In genomic region chr14:67513631-67514108, GRCh38 we compare ENCODE assay signal across 9 cellular contexts. TPM values are rescaled to one million over a fixed set of nuclear protein-coding genes. Genes with fewer than 3 reads are reported as not detected.
DNase-seq lines count a peak whose midpoint lies in the region; ATAC-seq and TF ChIP-seq lines count a peak whose summit lies in the region.
"Had no signal": no experiment of that assay in that cellular context is flagged by ENCODE, and none has a peak within 500 bp of the region (broad histone marks: within the 10 kb centered on the region; RNA-seq: fewer than 3 reads in every experiment).

No MANE protein-coding gene starts in this region.

- H3K79me2 ChIP-seq in OCI-LY3 (ENCODE audit: low read length), result no peaks in the 10 kb centered on the region

- H4K20me1 ChIP-seq in OCI-LY3 (ENCODE audit: insufficient read depth, low read length), result no peaks in the 10 kb centered on the region

- H3K9me3 ChIP-seq in OCI-LY3 (ENCODE audit: insufficient read depth, low read length), result no peaks in the 10 kb centered on the region
- H3K9me3 ChIP-seq in sigmoid colon, result no peaks in the 10 kb centered on the region

- peak; percentile 59 for ATAC-seq in GM19395 (IDR thresholded peaks at IDR 0.05; ENCODE audit: unreplicated experiment)
- ATAC-seq in HG02840 (IDR thresholded peaks at IDR 0.05; ENCODE audit: low FRiP score, unreplicated experiment), result no peak

- 0 out of 2 replicates have a peak overlapping the region, but pooled peaks have one; percentile 95 for H3K4me2 ChIP-seq in OCI-LY3 (ENCODE audit: low read length)

- H3K36me3 ChIP-seq in OCI-LY3 (replicated peaks; ENCODE audit: low read depth, low read length), result no peaks in the 10 kb centered on the region
- no peaks in the 10 kb centered on the region for H3K36me3 ChIP-seq in sigmoid colon

- no peak overlapping the region for H3K27ac ChIP-seq in OCI-LY3 (ENCODE audit: low read length)
- H3K27ac ChIP-seq in sigmoid colon, result peak overlapping the region; percentile 70 to 78 (median 76)

- 66 to 89% methylated on average over 1 of the region's 1 CpG for WGBS in sigmoid colon, 2 donors

- H3K4me1 ChIP-seq in OCI-LY3 (ENCODE audit: low read length) (peaks cover 33% of the 10 kb centered on the region), sigmoid colon (peaks cover 0 to 24% (median 18%) of the 10 kb centered on the region in 4 donors)

- H2AFZ ChIP-seq in OCI-LY3 (ENCODE audit: low read depth, low read length), result no peak overlapping the region

- intact Hi-C loops in sigmoid colon (cut with DNase I), result loop anchor here (5.0 to 10.0 kb wide), 2 partner anchors 86 to 191 kb away; partner anchors contain the start of gene RDH12

- TF ChIP-seq EP300 in sigmoid colon (IDR thresholded peaks at IDR 0.05), result no peak

- H3K27me3 ChIP-seq in OCI-LY3 (ENCODE audit: low read depth, low read length) (peaks cover 77% of the 10 kb centered on the region), sigmoid colon (no peaks in the 10 kb centered on the region)

- TF ChIP-seq CTCF in OCI-LY3 (IDR thresholded peaks at IDR 0.05; ENCODE audit: low read depth, low read length) (no peak), epithelial cell of proximal tubule (conservative IDR thresholded peaks at IDR 0.05; ENCODE audit: low read depth, low read length) (no peak), sigmoid colon (IDR thresholded peaks at IDR 0.05) (no peak)

- no peak overlapping the region for H3K4me3 ChIP-seq in OCI-LY3 (ENCODE audit: low read length)
- peak overlapping the region; percentile 73 for H3K4me3 ChIP-seq in epithelial cell of proximal tubule (ENCODE audit: low read depth, low read length)
- no peak overlapping the region for H3K4me3 ChIP-seq in sigmoid colon

- H3K9ac ChIP-seq in OCI-LY3 (ENCODE audit: low read length), result no peak overlapping the region

- DNase-seq in epithelial cell of proximal tubule (ENCODE audit: low read depth) (no peak), sigmoid colon (no peak), occipital lobe (lab: John Stamatoyannopoulos, UW) (no peak), T1000 (lab: John Stamatoyannopoulos, UW) (no peak)
- DNase-seq in NK-92 treated with Interleukin-12 subunit alpha and Interleukin-12 subunit beta, amount 100 ng/mL, for 24 hours (lab: John Stamatoyannopoulos, UW), result no peak
- DNase-seq: dermis blood vessel endothelial cell had no signal

- TF ChIP-seq POLR2A in sigmoid colon (IDR thresholded peaks at IDR 0.05), result no peak

RNA-seq across cellular contexts. Expression of gene PLEKHH1, which starts 19.4 kb away (rescaled TPM):
- total RNA-seq in epithelial cell of proximal tubule (6.3 and 7.6 TPM in 2 replicates), sigmoid colon (1 to 10 TPM; 2.0 to 8.0 (median 2.9) TPM), occipital lobe (5.5 TPM)
- 10 to 100 TPM; 10.8 to 25.3 (median 12.3) TPM for polyA plus RNA-seq in sigmoid colon

RNA-seq across cellular contexts. Expression of gene TMEM229B, which starts 25.1 kb away (rescaled TPM):
- total RNA-seq in epithelial cell of proximal tubule (0.14 and 2.2 TPM in 2 replicates), sigmoid colon (10 to 100 TPM in 1 of 4 donors, 1 to 10 TPM in 3; 5.6 to 16.4 (median 6.1) TPM), occipital lobe (23.9 TPM)
- polyA plus RNA-seq in sigmoid colon, result 1 to 10 TPM; 1.2 to 8.0 (median 4.4) TPM
